Comparison of ENCODE assay signal across 8 cellular contexts in the genomic region with DNA sequence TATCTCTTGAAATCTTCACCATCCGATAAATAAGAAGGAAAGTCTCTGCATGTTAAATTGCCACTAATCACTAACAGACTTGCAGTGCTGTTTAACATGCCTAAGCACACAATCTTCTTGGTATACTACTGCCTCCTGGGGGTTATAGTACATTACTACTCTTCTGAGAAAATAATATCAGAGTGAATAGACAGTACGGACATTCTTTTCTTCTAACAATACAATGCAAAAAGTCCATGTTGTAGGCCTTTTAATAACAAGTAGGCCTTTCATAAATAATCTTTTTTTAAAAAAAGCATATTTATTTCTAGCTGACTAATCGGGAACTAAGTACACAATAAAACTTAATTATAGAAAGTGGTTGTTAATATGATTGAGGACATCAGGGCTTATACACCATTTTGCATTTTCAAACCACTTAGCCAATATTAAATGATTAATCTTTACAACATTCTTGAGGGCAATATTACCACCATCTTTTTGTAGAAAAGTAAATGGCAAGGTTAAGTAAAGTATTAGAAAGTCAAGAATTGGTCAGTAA.
DNase-seq lines count a peak whose midpoint lies in the region; ATAC-seq, FAIRE-seq and TF ChIP-seq lines count a peak whose summit lies in the region.

No MANE protein-coding gene starts in this region.

- no peak overlapping the region for H4K8ac ChIP-seq in H1 (ENCODE audit: extremely low read depth, insufficient read depth, low read length)
- H4K8ac ChIP-seq in mesendoderm (ENCODE audit: low read depth, low read length), result no peak overlapping the region

- ATAC-seq in GM18867 (IDR thresholded peaks at IDR 0.05; ENCODE audit: unreplicated experiment) (no peak), GM18517 (IDR thresholded peaks at IDR 0.05; ENCODE audit: unreplicated experiment) (no peak)

- no peak overlapping the region for H3K9ac ChIP-seq in H1 (replicated peaks in 1 of 4; ENCODE audit: extremely low read depth in 1 of 4, low read depth in 3 of 4, low read length in 3 of 4)
- no peak overlapping the region for H3K9ac ChIP-seq in mesendoderm (ENCODE audit: low read length)

- H3K79me1 ChIP-seq in H1 (ENCODE audit: low read depth, low read length) (no peaks in the 10 kb centered on the region), mesendoderm (ENCODE audit: low read length) (no peaks in the 10 kb centered on the region)

- no peaks in the 10 kb centered on the region for H3K9me3 ChIP-seq in Peyer's patch
- no peaks in the 10 kb centered on the region for H3K9me3 ChIP-seq in H1 (ENCODE audit: insufficient read depth in 2 of 2, low read depth in 1 of 2, low read length in 1 of 2)

- no peak overlapping the region for H4K5ac ChIP-seq in H1 (ENCODE audit: insufficient read length, low read depth, low read length)
- H4K5ac ChIP-seq in mesendoderm (ENCODE audit: low read length), result no peak overlapping the region

- H3K79me2 ChIP-seq in H1 (ENCODE audit: control insufficient read depth in 1 of 2, insufficient read depth in 2 of 2, low read length in 2 of 2) (no peaks in the 10 kb centered on the region), mesendoderm (ENCODE audit: control insufficient read depth, insufficient read depth, low read length) (no peaks in the 10 kb centered on the region)

- no peak overlapping the region for H2AK5ac ChIP-seq in H1 (ENCODE audit: low read depth, low read length)
- no peak overlapping the region for H2AK5ac ChIP-seq in mesendoderm (ENCODE audit: low read length)

- peak; percentile 89 to 91 for TF ChIP-seq RAD21 in H1 (IDR thresholded peaks at IDR 0.05 in 1 of 2, conservative IDR thresholded peaks at IDR 0.05 in 1 of 2; ENCODE audit: low read depth in 2 of 2, low read length in 2 of 2)

- no peak overlapping the region for H4K91ac ChIP-seq in H1 (replicated peaks; ENCODE audit: insufficient read length, low read length)

- H3K23me2 ChIP-seq in H1 (ENCODE audit: low read depth, low read length), result no peaks in the 10 kb centered on the region

- H3K23ac ChIP-seq in H1 (ENCODE audit: insufficient read length) (no peak overlapping the region), mesendoderm (ENCODE audit: low read length) (no peak overlapping the region)

- FAIRE-seq in H1 (lab: Jason Lieb, UNC), result peak; percentile 89

- H3K4me3 ChIP-seq in LNCaP clone FGC (ENCODE audit: low read depth, low read length) (no peak overlapping the region), Peyer's patch (no peak overlapping the region), H1 (ENCODE audit: extremely low read depth in 1 of 4, insufficient read depth in 2 of 4, low read depth in 3 of 4, low read length in 4 of 4) (no peak overlapping the region), mesendoderm (ENCODE audit: low read length) (no peak overlapping the region)

- no peak for TF ChIP-seq EP300 in H1 (IDR thresholded peaks at IDR 0.05; ENCODE audit: borderline replicate concordance in 1 of 2, low read depth in 2 of 2, low read length in 2 of 2)

- H3K36me3 ChIP-seq in Peyer's patch (no peaks in the 10 kb centered on the region), H1 (ENCODE audit: control insufficient read depth in 2 of 4, insufficient read depth in 4 of 4, low read length in 3 of 4) (no peaks in the 10 kb centered on the region), mesendoderm (ENCODE audit: control insufficient read depth, insufficient read depth, low read length) (no peaks in the 10 kb centered on the region)

- H3K4ac ChIP-seq in H1 (replicated peaks; ENCODE audit: insufficient read length, low read depth, low read length), result no peak overlapping the region
- no peak overlapping the region for H3K4ac ChIP-seq in mesendoderm (ENCODE audit: low read depth, low read length)

- CTCF ChIA-PET in H1 (lab: Charles Lee; ENCODE audit: partially characterized antibody), result interaction anchor here (1.6 to 2.3 kb wide), 5 partner anchors 10 to 575 kb away, joined by 3 to 11 read pairs (median 6); no protein-coding TSS in a partner anchor

- no peak overlapping the region for H2BK20ac ChIP-seq in H1 (ENCODE audit: low read length)

- H2BK12ac ChIP-seq in H1 (ENCODE audit: low read depth, low read length), result no peak overlapping the region

- DNase-seq in EH (ENCODE audit: low read depth) (peak; percentile 72), LNCaP clone FGC (ENCODE audit: low read depth) (no peak), Peyer's patch (no peak), H1 (ENCODE audit: low read depth in 1 of 2, low spot score in 2 of 2) (no peak), mesendoderm (peak; percentile 66), GM19238 (ENCODE audit: insufficient read length, low spot score) (no peak)

- H2BK15ac ChIP-seq in H1 (ENCODE audit: low read length) (no peak overlapping the region), mesendoderm (replicated peaks; ENCODE audit: low read depth) (no peak overlapping the region)

- H3K4me2 ChIP-seq in H1 (ENCODE audit: insufficient read depth in 1 of 2, low read depth in 2 of 2, low read length in 2 of 2) (no peak overlapping the region), mesendoderm (ENCODE audit: low read length) (no peak overlapping the region)

- H2BK5ac ChIP-seq in H1 (ENCODE audit: low read depth, low read length) (no peak overlapping the region), mesendoderm (ENCODE audit: low read length) (no peak overlapping the region)

- TF ChIP-seq CTCF in LNCaP clone FGC (IDR thresholded peaks at IDR 0.05; ENCODE audit: control insufficient read depth, extremely low read depth, insufficient read depth) (peak; percentile 67), Peyer's patch (IDR thresholded peaks at IDR 0.05) (peak in 5 of 6 experiments; percentile 54 to 95 (median 89)), H1 (IDR thresholded peaks at IDR 0.05; ENCODE audit: control extremely low read depth in 1 of 3, insufficient read depth in 1 of 3, low read depth in 1 of 3, low read length in 3 of 3) (peak in 2 of 3 experiments; percentile 50 to 68; a peak in 2 of 4 replicates)

- H2AFZ ChIP-seq in H1 (ENCODE audit: low read length), result no peak overlapping the region

- H3K4me1 ChIP-seq in Peyer's patch, result no peaks in the 10 kb centered on the region
- no peaks in the 10 kb centered on the region for H3K4me1 ChIP-seq in H1 (replicated peaks in 1 of 4; ENCODE audit: control insufficient read depth in 3 of 4, insufficient read depth in 4 of 4, low read length in 3 of 4)
- no peaks in the 10 kb centered on the region for H3K4me1 ChIP-seq in mesendoderm (ENCODE audit: control insufficient read depth, low read depth, low read length)

- POLR2A ChIA-PET in H1 (lab: Charles Lee; ENCODE audit: partially characterized antibody), result no interaction called here

- no peak for TF ChIP-seq POLR2A in Peyer's patch (IDR thresholded peaks at IDR 0.05)
- no peak for TF ChIP-seq POLR2A in H1 (IDR thresholded peaks at IDR 0.05; ENCODE audit: control extremely low read depth in 1 of 2, low read depth in 2 of 2, low read length in 2 of 2)

- 56% methylated on average over 3 of the region's 3 CpGs; no CpG with 5 or more reads in 1 of the 2 experiments for WGBS in H1 (ENCODE audit: extremely low coverage in 1 of 2, insufficient coverage in 1 of 2, insufficient read length in 1 of 2, insufficient replicate concordance in 2 of 2, low coverage in 1 of 2, low lambda C conversion rate in 2 of 2, missing lambda C conversion rate in 1 of 2), 2 experiments
- WGBS in mesendoderm (ENCODE audit: extremely low coverage, insufficient coverage, low lambda C conversion rate), result no CpG with 5 or more reads among the region's 3 CpGs

- peaks cover 0 to 1% of the 10 kb centered on the region in 2 experiments for H4K20me1 ChIP-seq in H1 (replicated peaks in 1 of 2; ENCODE audit: control insufficient read depth in 1 of 2, insufficient read depth in 2 of 2, low read length in 2 of 2)

- H3K56ac ChIP-seq in H1 (replicated peaks; ENCODE audit: insufficient read length, low read depth, low read length), result no peak overlapping the region
- H3K56ac ChIP-seq in mesendoderm (ENCODE audit: low read length), result no peak overlapping the region

- H3K27ac ChIP-seq in Peyer's patch (no peak overlapping the region), H1 (ENCODE audit: low read depth, low read length) (no peak overlapping the region), mesendoderm (ENCODE audit: low read depth, low read length) (no peak overlapping the region)

- H3K27me3 ChIP-seq in Peyer's patch (no peaks in the 10 kb centered on the region), H1 (replicated peaks in 1 of 4; ENCODE audit: control insufficient read depth in 3 of 4, extremely low read depth in 1 of 4, insufficient read depth in 3 of 4, low read length in 3 of 4) (no peaks in the 10 kb centered on the region), mesendoderm (ENCODE audit: insufficient read depth, low read length, poor library complexity) (no peaks in the 10 kb centered on the region)

- H3K18ac ChIP-seq in H1 (ENCODE audit: extremely low read depth, low read length) (no peak overlapping the region), mesendoderm (ENCODE audit: low read length) (no peak overlapping the region)

- no peak overlapping the region for H3K14ac ChIP-seq in H1 (ENCODE audit: insufficient read length)

- H2BK120ac ChIP-seq in H1 (replicated peaks; ENCODE audit: low read depth, low read length) (no peak overlapping the region), mesendoderm (ENCODE audit: low read depth, low read length) (no peak overlapping the region)

TF ChIP-seq in H1, 55 proteins besides CTCF, POLR2A, EP300 and RAD21:
- TF ChIP-seq JUN (IDR thresholded peaks at IDR 0.05; ENCODE audit: low read depth, low read length) (no peak), CBX5 (IDR thresholded peaks at IDR 0.05; ENCODE audit: low read depth, low read length) (no peak), TCF12 (IDR thresholded peaks at IDR 0.05; ENCODE audit: low read depth, low read length) (no peak), RFX5 (IDR thresholded peaks at IDR 0.05; ENCODE audit: borderline replicate concordance, low read depth, low read length) (no peak), YY1 (IDR thresholded peaks at IDR 0.05; ENCODE audit: low read depth, low read length) (no peak), JUND (IDR thresholded peaks at IDR 0.05; ENCODE audit: low read length) (no peak), BCL11A (IDR thresholded peaks at IDR 0.05; ENCODE audit: low read depth in 2 of 2, low read length in 2 of 2) (no peak), POU5F1 (IDR thresholded peaks at IDR 0.05; ENCODE audit: low read depth, low read length) (no peak), HDAC6 (IDR thresholded peaks at IDR 0.05; ENCODE audit: low read depth, low read length) (no peak), CEBPB (IDR thresholded peaks at IDR 0.05; ENCODE audit: low read depth, low read length) (no peak), RBBP5 (IDR thresholded peaks at IDR 0.05; ENCODE audit: borderline replicate concordance, low read depth, low read length) (no peak), CHD2 (IDR thresholded peaks at IDR 0.05; ENCODE audit: low read length) (no peak), GABPA (IDR thresholded peaks at IDR 0.05; ENCODE audit: borderline replicate concordance, insufficient read depth, low read length) (no peak), SP4 (IDR thresholded peaks at IDR 0.05; ENCODE audit: low read length) (no peak)

Comparison
In these comparisons a context has a peak if more than half of its experiments do, and no peak if none do; other contexts are left out.
1. DNase-seq: peak in EH (single experiment) and mesendoderm (single experiment); none in LNCaP clone FGC (single experiment), Peyer's patch (0 of 3), H1 (0 of 2) and GM19238 (single experiment).
2. Peak in every context shown above with its lines, with median percentiles within 50 percentile points of each other: CTCF ChIP-seq.